In the genomic region with DNA sequence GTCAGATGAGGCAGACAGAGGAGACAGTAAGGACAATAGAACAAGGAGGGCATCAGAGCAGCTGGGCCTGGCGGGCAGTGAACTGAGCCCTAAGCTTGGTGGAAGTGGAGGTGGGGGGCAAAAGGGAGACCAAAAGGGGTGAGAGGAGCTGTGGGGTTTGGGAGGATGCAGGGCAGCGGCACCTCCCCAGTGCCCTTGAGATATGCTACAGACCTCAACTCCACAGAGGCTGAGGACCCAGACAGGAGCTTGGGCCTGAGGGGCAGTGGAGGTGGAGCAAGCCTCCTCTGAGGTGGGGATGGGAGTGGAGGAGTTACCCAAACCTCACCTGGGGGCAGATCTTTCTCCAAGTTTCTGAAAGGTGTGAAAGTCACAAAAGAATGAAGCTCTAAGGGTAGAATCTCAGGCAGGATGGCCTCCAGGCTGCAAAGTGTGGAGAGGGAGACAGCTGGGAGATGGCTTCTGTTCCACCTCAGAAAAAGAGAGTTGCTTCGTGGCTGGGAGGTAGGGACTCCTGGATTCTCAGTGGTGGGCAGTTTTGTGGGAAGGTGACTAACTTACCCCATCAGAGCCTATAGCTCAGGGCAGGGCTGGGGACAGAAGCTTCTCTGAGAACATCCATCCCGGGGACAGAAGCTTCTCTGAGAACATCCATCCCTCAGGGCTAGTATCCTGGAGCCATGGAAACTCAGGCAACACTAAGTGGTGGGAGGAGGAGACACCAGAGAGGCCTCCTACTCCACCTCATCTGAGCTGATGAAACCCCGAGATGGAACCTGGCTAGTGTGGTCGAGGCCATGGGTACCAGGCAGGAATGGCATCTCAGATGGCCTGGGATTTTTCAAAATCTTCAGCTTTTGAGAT, we compare ENCODE assay signal across 10 cellular contexts. TPM values are rescaled to one million over a fixed set of nuclear protein-coding genes. Genes with fewer than 3 reads are reported as not detected.
DNase-seq lines count a peak whose midpoint lies in the region; ATAC-seq, FAIRE-seq and TF ChIP-seq lines count a peak whose summit lies in the region.
"Had no signal": no experiment of that assay in that cellular context is flagged by ENCODE, and none has a peak within 500 bp of the region (broad histone marks: within the 10 kb centered on the region; RNA-seq: fewer than 3 reads in every experiment).

No MANE protein-coding gene starts in this region.

- H3K27ac ChIP-seq in HepG2 (ENCODE audit: extremely low read length, insufficient read depth, low read length): no peak overlapping the region
- no peak overlapping the region for H3K27ac ChIP-seq in right lobe of liver

- in situ Hi-C loops in HepG2 (cut with HindIII; ENCODE audit: extremely low pct_ligation_motif_present, low pct_unique_long_range_greater_than_20kb): no loop called here

- peaks cover 20% of the 10 kb centered on the region for H4K20me1 ChIP-seq in HepG2 (ENCODE audit: insufficient read depth, low read length)

- TF ChIP-seq EP300 in HepG2 (IDR thresholded peaks at IDR 0.05; ENCODE audit: low read depth in 2 of 2, low read length in 2 of 2) (no peak), HepG2 (CRISPR knock-in tag; IDR thresholded peaks at IDR 0.05; ENCODE audit: borderline replicate concordance) (no peak)

- CTCF ChIA-PET in HepG2 (lab: Yijun Ruan, JAX; ENCODE audit: low intra/inter-chr PET ratio, low total read pairs): no interaction called here
- CTCF ChIA-PET in activated CD4-positive, alpha-beta memory T cell treated with anti-CD3 and anti-CD28 coated beads for 36 hours (lab: Charles Lee): interaction anchor here (0.6 to 15.5 kb wide), 9 partner anchors 8 to 239 kb away, joined by 3 to 214 read pairs (median 4); no protein-coding TSS in a partner anchor

- no peak for TF ChIP-seq POLR2A in HepG2 (IDR thresholded peaks at IDR 0.05; ENCODE audit: insufficient read depth in 1 of 2, low read depth in 2 of 2, low read length in 2 of 2)
- no peak for TF ChIP-seq POLR2A in right lobe of liver (IDR thresholded peaks at IDR 0.05)

- H3K4me1 Mint-ChIP-seq in activated CD4-positive, alpha-beta memory T cell treated with anti-CD3 and anti-CD28 coated beads for 36 hours (ENCODE audit: low read depth): peaks cover 20% of the 10 kb centered on the region

- H3K4me2 ChIP-seq in HepG2 (ENCODE audit: low read depth, low read length): peak overlapping the region; percentile 85

- no peaks in the 10 kb centered on the region for H3K9me3 ChIP-seq in HepG2 (ENCODE audit: low read length)
- no peaks in the 10 kb centered on the region for H3K9me3 ChIP-seq in right lobe of liver

- intact Hi-C loops in HepG2 (cut with micrococcal nuclease; ENCODE audit: unreplicated experiment): no loop called here
- intact Hi-C loops in right lobe of liver (cut with DNase I): loop anchor here (5.0 to 10.0 kb wide), 3 partner anchors 69 to 239 kb away; a partner anchor contains a TSS
- intact Hi-C loops in activated CD4-positive, alpha-beta memory T cell treated with anti-CD3 and anti-CD28 coated beads for 36 hours (cut with micrococcal nuclease): no loop called here

- H3K27me3 Mint-ChIP-seq in activated CD4-positive, alpha-beta memory T cell treated with anti-CD3 and anti-CD28 coated beads for 36 hours: no peaks in the 10 kb centered on the region

- FAIRE-seq in HepG2 (lab: Jason Lieb, UNC): no peak
- FAIRE-seq: D721Med had no signal

- peak overlapping the region; percentile 91 for H3K4me3 Mint-ChIP-seq in activated CD4-positive, alpha-beta memory T cell treated with anti-CD3 and anti-CD28 coated beads for 36 hours

- H3K36me3 ChIP-seq in HepG2 (replicated peaks in 1 of 2; ENCODE audit: control insufficient read depth in 1 of 2, insufficient read depth in 2 of 2, low read length in 2 of 2) (no peaks in the 10 kb centered on the region), right lobe of liver (no peaks in the 10 kb centered on the region)

- no TSS peak for BruUV-seq in HepG2 (replicated peaks; lab: Mats Ljungman, UMichigan)

- no peak for TF ChIP-seq RAD21 in HepG2 (CRISPR knock-in tag; IDR thresholded peaks at IDR 0.05)

- H3K9me3 Mint-ChIP-seq in activated CD4-positive, alpha-beta memory T cell treated with anti-CD3 and anti-CD28 coated beads for 36 hours: no peaks in the 10 kb centered on the region

- H3K4me1 ChIP-seq in HepG2 (ENCODE audit: insufficient read depth, low read length) (peaks cover 27% of the 10 kb centered on the region), right lobe of liver (peaks cover 0 to 18% (median 5%) of the 10 kb centered on the region in 4 donors)

- H3K27ac Mint-ChIP-seq in activated CD4-positive, alpha-beta memory T cell treated with anti-CD3 and anti-CD28 coated beads for 36 hours: peak overlapping the region; percentile 33

- 0 out of 6 replicates have a peak overlapping the region, but pooled peaks of 1 of the 3 experiments have one; percentile 100 for H3K4me3 ChIP-seq in HepG2 (replicated peaks in 1 of 3; ENCODE audit: insufficient read depth in 1 of 3, low read depth in 2 of 3, low read length in 3 of 3)
- no peak overlapping the region for H3K4me3 ChIP-seq in right lobe of liver

- ATAC-seq in HepG2 (no peak), right lobe of liver (no peak), GM19328 (IDR thresholded peaks at IDR 0.05; ENCODE audit: unreplicated experiment) (no peak), HG03097 (IDR thresholded peaks at IDR 0.05; ENCODE audit: low FRiP score, unreplicated experiment) (no peak)

- H3K27me3 ChIP-seq in HepG2 (ENCODE audit: control insufficient read depth in 1 of 2, insufficient read depth in 2 of 2, low read length in 2 of 2): peaks cover 4 to 44% of the 10 kb centered on the region in 2 experiments; a peak in 4 of 5 replicates
- no peaks in the 10 kb centered on the region for H3K27me3 ChIP-seq in right lobe of liver

- no peak overlapping the region for H2AFZ ChIP-seq in HepG2 (ENCODE audit: low read length)

- peaks cover 26% of the 10 kb centered on the region for H3K79me2 ChIP-seq in HepG2 (ENCODE audit: insufficient read depth, low read length)

- H3K9ac ChIP-seq in HepG2 (ENCODE audit: insufficient read depth, low read depth, low read length): no peak overlapping the region

- no peaks in the 10 kb centered on the region for H3K36me3 Mint-ChIP-seq in activated CD4-positive, alpha-beta memory T cell treated with anti-CD3 and anti-CD28 coated beads for 36 hours

- no peak for DNase-seq in HepG2 (ENCODE audit: low spot score)
- DNase-seq in right lobe of liver: no peak
- DNase-seq in activated CD4-positive, alpha-beta memory T cell treated with anti-CD3 and anti-CD28 coated beads for 36 hours: peak; percentile 21
- DNase-seq in medulla oblongata (ENCODE audit: extremely low spot score): peak; percentile 19
- no peak for DNase-seq in effector CD8-positive, alpha-beta T cell (lab: John Stamatoyannopoulos, UW)
- DNase-seq in RPMI8226: no peak
- DNase-seq: stimulated activated CD4-positive, alpha-beta T cell treated with anti-CD3 and anti-CD28 coated beads, Interleukin-4, amount 100 ng/mL, for 24 hours had no signal

- POLR2A ChIA-PET in HepG2 (lab: Yijun Ruan, JAX): interaction anchor here (0.8 to 6.9 kb wide), 5 partner anchors 10 to 225 kb away, joined by 3 to 52 read pairs (median 6); a partner anchor contains a TSS
- POLR2A ChIA-PET in activated CD4-positive, alpha-beta memory T cell treated with anti-CD3 and anti-CD28 coated beads for 36 hours (lab: Charles Lee): interaction anchor here (0.6 to 4.9 kb wide), 7 partner anchors 10 to 152 kb away, joined by 3 to 33 read pairs (median 8); a partner anchor contains a TSS

- WGBS in HepG2 (ENCODE audit: low lambda C conversion rate): 61% methylated on average over 2 of the region's 6 CpGs
- 73% methylated on average over 3 of the region's 6 CpGs for WGBS in right lobe of liver (ENCODE audit: insufficient coverage, low coverage, low lambda C conversion rate, missing lambda C conversion rate)

- TF ChIP-seq CTCF in HepG2 (CRISPR knock-in tag; IDR thresholded peaks at IDR 0.05): no peak
- TF ChIP-seq CTCF in right lobe of liver (IDR thresholded peaks at IDR 0.05): no peak

TF ChIP-seq in HepG2, 621 proteins besides CTCF, POLR2A, EP300 and RAD21:
- TF ChIP-seq ZNF253 (CRISPR knock-in tag; IDR thresholded peaks at IDR 0.05; ENCODE audit: borderline replicate concordance) (no peak), ZNF883 (CRISPR knock-in tag; IDR thresholded peaks at IDR 0.05; ENCODE audit: not compliant biosample characterization) (peak; percentile 37), EED (CRISPR knock-in tag; IDR thresholded peaks at IDR 0.05) (0 out of 2 replicates have a peak, but pooled peaks have one; percentile 37), ZNF713 (CRISPR knock-in tag; IDR thresholded peaks at IDR 0.05) (no peak), MBNL3 (CRISPR knock-in tag; conservative IDR thresholded peaks at IDR 0.05) (no peak)

RNA-seq across cellular contexts. Expression of a gene that starts 2.3 kb away (rescaled TPM):
- 31.4 and 41.5 TPM in 2 replicates for total RNA-seq in HepG2 (2016; rRNA removed; fragmentation: Illumina TruSeq; extraction: Trizol)
- 21.2 TPM in 2 replicates for total RNA-seq in HepG2 (2016; cell fraction: cytosol; rRNA removed; fragmentation: Illumina TruSeq; extraction: Trizol; ENCODE audit: low read depth)
- total RNA-seq in HepG2 (2016; cell fraction: insoluble cytoplasmic fraction; rRNA removed; fragmentation: Illumina TruSeq; extraction: Trizol): 29.0 and 39.7 TPM in 2 replicates
- 19.8 and 21.9 TPM in 2 replicates for total RNA-seq in HepG2 (2016; cell fraction: membrane; rRNA removed; fragmentation: Illumina TruSeq; extraction: Trizol)
- total RNA-seq in HepG2 (2016; cell fraction: nucleus; rRNA removed; fragmentation: Illumina TruSeq; extraction: Trizol): 49.0 and 49.2 TPM in 2 replicates
- 82.0 and 89.1 TPM in 2 replicates for polyA plus RNA-seq in HepG2 (2011; rRNA removed)
- polyA plus RNA-seq in HepG2 (2011; cell fraction: cytosol; rRNA removed): 59.3 and 68.4 TPM in 2 replicates
- polyA plus RNA-seq in HepG2 (2011; cell fraction: nucleus; rRNA removed): 264 and 302 TPM in 2 replicates
- polyA plus RNA-seq in HepG2 (2012): 34.0 and 40.7 TPM in 2 replicates
- 8.0 and 8.4 TPM in 2 replicates for polyA plus RNA-seq in HepG2 (2016; cell fraction: cytosol; fragmentation: Illumina TruSeq; extraction: Trizol; ENCODE audit: low read depth)
- polyA plus RNA-seq in HepG2 (2016; cell fraction: insoluble cytoplasmic fraction; fragmentation: Illumina TruSeq; extraction: Trizol; ENCODE audit: low read depth): 33.8 and 35.7 TPM in 2 replicates
- 11.6 and 14.5 TPM in 2 replicates for polyA plus RNA-seq in HepG2 (2016; cell fraction: membrane; fragmentation: Illumina TruSeq; extraction: Trizol; ENCODE audit: low read depth)
- 101 and 109 TPM in 2 replicates for polyA plus RNA-seq in HepG2 (2016; cell fraction: nucleus; fragmentation: Illumina TruSeq; extraction: Trizol; ENCODE audit: insufficient read depth, low read depth)
- polyA minus RNA-seq in HepG2 (2011; rRNA and poly(A)+ RNA removed; ENCODE audit: low replicate concordance): 181 and 249 TPM in 2 replicates
- 23.0 and 27.8 TPM in 2 replicates for polyA minus RNA-seq in HepG2 (2011; cell fraction: cytosol; rRNA and poly(A)+ RNA removed)
- 142 and 155 TPM in 2 replicates for polyA minus RNA-seq in HepG2 (2011; cell fraction: nucleus; rRNA and poly(A)+ RNA removed)
- total RNA-seq in right lobe of liver: 10 to 100 TPM; 27.8 to 44.1 (median 33.2) TPM
- 100 to 1,000 TPM; 118 to 124 TPM for total RNA-seq in activated CD4-positive, alpha-beta memory T cell treated with anti-CD3 and anti-CD28 coated beads for 36 hours

Comparison
In these comparisons a context has a peak if more than half of its experiments do, and no peak if none do; other contexts are left out.
1. intact Hi-C loops: an anchor here in right lobe of liver (5.0 to 10.0 kb wide); none called in HepG2 and activated CD4-positive, alpha-beta memory T cell treated with anti-CD3 and anti-CD28 coated beads for 36 hours.
2. DNase-seq: peak in activated CD4-positive, alpha-beta memory T cell treated with anti-CD3 and anti-CD28 coated beads for 36 hours (single experiment) and medulla oblongata (single experiment); none in HepG2 (single experiment), right lobe of liver (0 of 3), effector CD8-positive, alpha-beta T cell (single experiment) and RPMI8226 (single experiment).